ENCODE assay signal across 15 cellular contexts in the genomic region with DNA sequence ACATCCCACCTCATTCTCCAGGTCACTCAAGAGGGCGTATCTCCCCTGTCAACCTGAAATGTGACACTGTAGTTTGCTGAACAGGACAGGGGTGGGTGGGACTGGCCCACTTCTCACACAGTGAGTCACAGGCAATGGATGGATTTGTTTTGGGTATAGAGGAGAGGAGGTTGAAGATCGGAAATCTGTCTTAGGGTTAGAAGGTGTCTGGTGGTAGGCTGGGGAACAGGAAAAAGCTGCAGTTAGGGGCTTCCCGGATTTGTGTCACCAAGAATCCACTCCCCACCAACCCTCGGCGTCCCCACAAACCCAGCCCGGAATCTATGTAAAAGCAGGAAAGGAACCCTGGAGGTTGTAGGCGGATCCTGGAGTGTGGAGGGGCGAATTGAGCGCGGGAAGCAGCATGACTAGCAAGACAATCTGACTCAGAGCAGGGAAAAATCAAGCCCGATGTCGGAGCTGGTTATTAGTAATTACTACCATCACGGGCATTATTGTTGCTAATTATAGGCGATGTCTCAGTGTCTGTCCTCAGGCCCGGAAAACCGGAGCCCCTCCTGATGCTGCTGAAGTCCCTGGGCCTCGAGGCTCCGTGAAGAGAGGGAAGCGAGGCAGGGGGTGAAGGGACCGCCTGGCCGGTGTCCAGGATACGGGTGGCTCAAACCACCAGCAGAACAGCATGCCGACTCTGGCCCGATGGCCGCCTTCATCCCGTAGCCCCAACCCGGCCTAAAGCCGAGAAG. TPM values are rescaled to one million over a fixed set of nuclear protein-coding genes. Genes with fewer than 3 reads are reported as not detected.
A peak's percentile ranks its signal among the peaks of the same experiment; 100 is the strongest.
DNase-seq lines count a peak whose midpoint lies in the region; ATAC-seq, FAIRE-seq and TF ChIP-seq lines count a peak whose summit lies in the region.
"Had no signal": no experiment of that assay in that cellular context is flagged by ENCODE, and none has a peak within 500 bp of the region (broad histone marks: within the 10 kb centered on the region; RNA-seq: fewer than 3 reads in every experiment).

No MANE protein-coding gene starts in this region.

- peaks cover 40% of the 10 kb centered on the region for H3K4me1 Mint-ChIP-seq in nephron progenitor cell

- H3K4ac ChIP-seq in H1 (replicated peaks; ENCODE audit: insufficient read length, low read depth, low read length) = no peak overlapping the region

- H3K9me3 Mint-ChIP-seq in nephron progenitor cell = no peaks in the 10 kb centered on the region
- H3K9me3 Mint-ChIP-seq: CD8-positive, alpha-beta T cell had no signal

- TF ChIP-seq POLR2A in H1 (IDR thresholded peaks at IDR 0.05; ENCODE audit: control extremely low read depth in 1 of 2, low read depth in 2 of 2, low read length in 2 of 2) (no peak), erythroblast (IDR thresholded peaks at IDR 0.05; ENCODE audit: low read length) (no peak)

- H2BK120ac ChIP-seq in H1 (replicated peaks; ENCODE audit: low read depth, low read length) = no peak overlapping the region

- H3K79me2 ChIP-seq in H1 (ENCODE audit: control insufficient read depth in 1 of 2, insufficient read depth in 2 of 2, low read length in 2 of 2) = 0 out of 4 replicates have a peak, but pooled peaks cover 0 to 6% of the 10 kb centered on the region in 2 experiments

- WGBS in H1 (ENCODE audit: extremely low coverage in 1 of 2, insufficient coverage in 1 of 2, insufficient read length in 1 of 2, insufficient replicate concordance in 2 of 2, low coverage in 1 of 2, low lambda C conversion rate in 2 of 2, missing lambda C conversion rate in 1 of 2), 2 experiments = 5% methylated on average over 28 of the region's 28 CpGs; no CpG with 5 or more reads in 1 of the 2 experiments

- H4K5ac ChIP-seq in H1 (ENCODE audit: insufficient read length, low read depth, low read length) = no peak overlapping the region

- peaks cover 6 to 7% of the 10 kb centered on the region in 2 experiments for H4K20me1 ChIP-seq in H1 (replicated peaks in 1 of 2; ENCODE audit: control insufficient read depth in 1 of 2, insufficient read depth in 2 of 2, low read length in 2 of 2)

- DNase-seq in AG20443 (ENCODE audit: low spot score) = peak; percentile 74
- peak; percentile 63 for DNase-seq in H7
- DNase-seq in H1 (ENCODE audit: low read depth in 1 of 2, low spot score in 2 of 2) = peak in 1 of 2 experiments; percentile 61
- peak; percentile 19 for DNase-seq in nephron progenitor cell
- DNase-seq in erythroblast (lab: John Stamatoyannopoulos, UW) = no peak
- no peak for DNase-seq in GM19240 (ENCODE audit: insufficient read length, low spot score)
- no peak for DNase-seq in NCI-H345 treated with DMSO at 0.1 percent for 48 hours (lab: John Stamatoyannopoulos, UW; ENCODE audit: unreplicated experiment)
- DNase-seq: activated effector memory CD4-positive, alpha-beta T cell treated with Interleukin-2 at 50 U/mL for 16 hours; CD8-positive, alpha-beta T cell; effector CD4-positive, alpha-beta T cell; naive thymus-derived CD8-positive, alpha-beta T cell; stomach had no signal

- H2AK5ac ChIP-seq in H1 (ENCODE audit: low read depth, low read length) = no peak overlapping the region

- no peaks in the 10 kb centered on the region for H3K79me1 ChIP-seq in H1 (ENCODE audit: low read depth, low read length)

- no peaks in the 10 kb centered on the region for H3K36me3 Mint-ChIP-seq in nephron progenitor cell (ENCODE audit: low read depth)
- H3K36me3 Mint-ChIP-seq: CD8-positive, alpha-beta T cell had no signal

- no peak overlapping the region for H3K14ac ChIP-seq in H1 (ENCODE audit: insufficient read length)

- no peak overlapping the region for H3K27ac ChIP-seq in H1 (ENCODE audit: low read depth, low read length)
- H3K27ac ChIP-seq: stomach, VCaP had no signal

- POLR2A ChIA-PET in H1 (lab: Charles Lee; ENCODE audit: partially characterized antibody) = interaction anchor here (0.7 kb wide), 1 partner anchor 46 kb away, joined by 3 read pairs; no protein-coding TSS in a partner anchor

- peaks cover 97% of the 10 kb centered on the region for H3K27me3 ChIP-seq in H7 (ENCODE audit: control insufficient read depth, insufficient read depth, low read length)
- H3K27me3 ChIP-seq in H1 (replicated peaks in 1 of 4; ENCODE audit: control insufficient read depth in 3 of 4, extremely low read depth in 1 of 4, insufficient read depth in 3 of 4, low read length in 3 of 4) = peaks cover 81 to 94% (median 91%) of the 10 kb centered on the region in 4 experiments

- no peak for TF ChIP-seq RAD21 in H1 (IDR thresholded peaks at IDR 0.05 in 1 of 2, conservative IDR thresholded peaks at IDR 0.05 in 1 of 2; ENCODE audit: low read depth in 2 of 2, low read length in 2 of 2)

- H3K4me3 ChIP-seq in H7 (ENCODE audit: insufficient read depth, low read depth, low read length) (peak overlapping the region; percentile 37), H1 (ENCODE audit: extremely low read depth in 1 of 4, insufficient read depth in 2 of 4, low read depth in 3 of 4, low read length in 4 of 4) (peak overlapping the region; percentile 17 to 69 (median 44))

- H2AFZ ChIP-seq in H1 (ENCODE audit: low read length) = 0 out of 2 replicates have a peak overlapping the region, but pooled peaks have one; percentile 55

- H3K23ac ChIP-seq in H1 (ENCODE audit: insufficient read length) = no peak overlapping the region

- H2BK12ac ChIP-seq in H1 (ENCODE audit: low read depth, low read length) = 0 out of 2 replicates have a peak overlapping the region, but pooled peaks have one; percentile 60

- H2BK20ac ChIP-seq in H1 (ENCODE audit: low read length) = no peak overlapping the region

- no peak overlapping the region for H3K56ac ChIP-seq in H1 (replicated peaks; ENCODE audit: insufficient read length, low read depth, low read length)

- H4K8ac ChIP-seq in H1 (ENCODE audit: extremely low read depth, insufficient read depth, low read length) = no peak overlapping the region; the same call in 1 of the 2 replicates

- H3K4me1 ChIP-seq in H1 (replicated peaks in 1 of 4; ENCODE audit: control insufficient read depth in 3 of 4, insufficient read depth in 4 of 4, low read length in 3 of 4) = peaks cover 0 to 43% (median 22%) of the 10 kb centered on the region in 4 experiments; a peak in 6 of 7 replicates

- H3K4me2 ChIP-seq in H1 (ENCODE audit: insufficient read depth in 1 of 2, low read depth in 2 of 2, low read length in 2 of 2) = peak overlapping the region; percentile 81 to 90

- peak overlapping the region; percentile 22 for H4K91ac ChIP-seq in H1 (replicated peaks; ENCODE audit: insufficient read length, low read length)

- H3K4me3 Mint-ChIP-seq in nephron progenitor cell = peak overlapping the region; percentile 60
- H3K4me3 Mint-ChIP-seq: CD8-positive, alpha-beta T cell had no signal

- CTCF ChIA-PET in H1 (lab: Charles Lee; ENCODE audit: partially characterized antibody) = interaction anchor here (0.6 to 3.9 kb wide), 6 partner anchors 10 to 755 kb away, joined by 3 to 15 read pairs (median 5); no protein-coding TSS in a partner anchor

- H3K23me2 ChIP-seq in H1 (ENCODE audit: low read depth, low read length) = peaks cover 9% of the 10 kb centered on the region; the same call in 1 of the 2 replicates

- peak overlapping the region; percentile 5; the same call in 1 of the 2 replicates for H2BK15ac ChIP-seq in H1 (ENCODE audit: low read length)

- H3K9me3 ChIP-seq in H1 (ENCODE audit: insufficient read depth in 2 of 2, low read depth in 1 of 2, low read length in 1 of 2) = no peaks in the 10 kb centered on the region; a peak in 1 of 4 replicates

- ATAC-seq in HG03354 (IDR thresholded peaks at IDR 0.05; ENCODE audit: poor library complexity, severe bottlenecking, unreplicated experiment) = no peak
- ATAC-seq: CD8-positive, alpha-beta T cell; naive thymus-derived CD8-positive, alpha-beta T cell had no signal

- TF ChIP-seq CTCF in H1 (IDR thresholded peaks at IDR 0.05; ENCODE audit: control extremely low read depth in 1 of 3, insufficient read depth in 1 of 3, low read depth in 1 of 3, low read length in 3 of 3) (no peak), nephron progenitor cell (IDR thresholded peaks at IDR 0.05) (no peak)

- H3K27me3 Mint-ChIP-seq in nephron progenitor cell (ENCODE audit: low read depth, poor library complexity) = peaks cover 95% of the 10 kb centered on the region

- FAIRE-seq in H1 (lab: Jason Lieb, UNC) = no peak

- no peak overlapping the region for H2BK5ac ChIP-seq in H1 (ENCODE audit: low read depth, low read length)

- H3K27ac Mint-ChIP-seq in nephron progenitor cell = no peak overlapping the region
- H3K27ac Mint-ChIP-seq: CD8-positive, alpha-beta T cell; naive thymus-derived CD8-positive, alpha-beta T cell had no signal

- H3K36me3 ChIP-seq in H7 (replicated peaks; ENCODE audit: control insufficient read depth, insufficient read depth, low read length) = no peaks in the 10 kb centered on the region
- peaks cover 0 to 3% (median 0%) of the 10 kb centered on the region in 4 experiments; a peak in 1 of 8 replicates for H3K36me3 ChIP-seq in H1 (ENCODE audit: control insufficient read depth in 2 of 4, insufficient read depth in 4 of 4, low read length in 3 of 4)
- H3K36me3 ChIP-seq: stomach had no signal

- H3K18ac ChIP-seq in H1 (ENCODE audit: extremely low read depth, low read length) = peak overlapping the region; percentile 60; the same call in 1 of the 2 replicates

- H3K9ac ChIP-seq in H1 (replicated peaks in 1 of 4; ENCODE audit: extremely low read depth in 1 of 4, low read depth in 3 of 4, low read length in 3 of 4) = no peak overlapping the region

- no peak for TF ChIP-seq EP300 in H1 (IDR thresholded peaks at IDR 0.05; ENCODE audit: borderline replicate concordance in 1 of 2, low read depth in 2 of 2, low read length in 2 of 2)

TF ChIP-seq in H1, 55 proteins besides CTCF, POLR2A, EP300 and RAD21 (continues in another document):
- no peak for TF ChIP-seq TBP (IDR thresholded peaks at IDR 0.05; ENCODE audit: low read depth, low read length)
- no peak for TF ChIP-seq SRF (IDR thresholded peaks at IDR 0.05; ENCODE audit: low read depth, low read length)
- TF ChIP-seq CEBPB (IDR thresholded peaks at IDR 0.05; ENCODE audit: low read depth, low read length) = no peak
- TF ChIP-seq E2F6 (IDR thresholded peaks at IDR 0.05) = peak; percentile 89

RNA-seq across cellular contexts. Expression of gene IRX1, which starts 1.7 kb away (rescaled TPM):
- 1.7 and 2.7 TPM in 2 replicates for total RNA-seq in H7 (2014; rRNA removed; shearing (Covaris generic))
- total RNA-seq in H1 (2021; fragmentation: NEBNext Ultra II Directional; extraction: Animal tissue kit (Norgen Biotek cat#: 25700)) = 3.9 and 5.1 TPM in 2 replicates
- polyA plus RNA-seq in H1 (2011; rRNA removed) = 2.6 and 10.6 TPM in 2 replicates
- polyA plus RNA-seq in H1 (2011; cell fraction: cytosol; rRNA removed) = 8.5 TPM
- polyA plus RNA-seq in H1 (2011; cell fraction: nucleus; rRNA removed) = 9.3 TPM
- 4.0 to 6.1 TPM (median 5.3 TPM) in 4 replicates for polyA plus RNA-seq in H1 (2012, experiment 1 of 2)
- 2.8 TPM for polyA plus RNA-seq in H1 (2012, experiment 2 of 2)
- polyA plus RNA-seq in H1 (2013, experiment 1 of 2) = 0.41 TPM
- 0.28 TPM for polyA plus RNA-seq in H1 (2013, experiment 2 of 2)
- polyA minus RNA-seq in H1 (2011; rRNA and poly(A)+ RNA removed) = 0.54 and 1.5 TPM in 2 replicates
- 6.5 TPM for polyA minus RNA-seq in H1 (2011; cell fraction: cytosol; rRNA and poly(A)+ RNA removed)
- 8.3 TPM for polyA minus RNA-seq in H1 (2011; cell fraction: nucleus; rRNA and poly(A)+ RNA removed)
- total RNA-seq: CD8-positive, alpha-beta T cell; naive thymus-derived CD8-positive, alpha-beta T cell; NCI-H460; stomach had no signal
- polyA plus RNA-seq: naive thymus-derived CD8-positive, alpha-beta T cell had no signal

Comparison
In these comparisons a context has a peak if more than half of its experiments do, and no peak if none do; other contexts are left out.
1. DNase-seq: peak in AG20443 (single experiment), H7 (single experiment) and nephron progenitor cell (single experiment); none in erythroblast (0 of 2), GM19240 (single experiment) and NCI-H345 treated with DMSO at 0.1 percent for 48 hours (single experiment).